Comparison of ENCODE assay signal across 1 cellular context in the genomic region with DNA sequence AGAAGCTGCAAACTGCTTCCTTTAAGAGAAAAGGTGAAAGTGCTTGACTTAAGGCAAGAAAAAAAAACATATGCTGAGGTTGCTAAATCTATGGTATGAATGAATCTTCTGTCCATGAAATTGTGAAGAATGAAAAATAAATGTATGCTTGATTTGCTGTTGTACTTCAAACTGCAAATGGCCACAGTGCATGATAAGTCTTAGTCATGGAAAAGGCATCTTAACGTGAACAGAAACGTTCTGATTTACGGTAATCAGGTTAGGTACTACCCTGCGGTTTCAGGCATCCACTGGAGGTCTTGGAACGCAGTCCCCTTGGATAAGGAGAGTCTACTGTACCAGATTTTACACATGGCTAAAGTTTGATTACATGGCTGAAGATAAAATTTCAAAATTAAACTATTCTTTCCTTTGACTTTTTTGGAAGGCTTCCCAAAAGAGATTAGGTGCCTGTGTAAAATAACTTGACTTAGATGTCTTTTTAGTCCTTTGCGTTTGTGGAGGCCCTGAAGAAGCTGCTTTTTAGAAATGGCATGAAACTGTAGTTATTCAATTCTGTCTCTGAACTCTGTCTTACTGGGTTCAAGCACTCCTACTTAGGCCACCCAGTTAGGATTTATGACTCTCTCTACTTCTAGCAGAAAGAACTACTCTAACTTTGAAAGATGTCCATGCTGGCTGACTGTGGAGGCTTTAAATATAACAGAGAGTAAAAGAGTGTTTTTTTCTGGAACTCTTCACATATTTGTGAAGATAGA.
TF ChIP-seq lines count a peak whose summit lies in the region.

No MANE protein-coding gene starts in this region.

TF ChIP-seq in HepG2, 621 proteins besides CTCF, POLR2A, EP300 and RAD21 (continued from another document):
- TF ChIP-seq EHMT2 (IDR thresholded peaks at IDR 0.05; ENCODE audit: borderline replicate concordance, low read depth, low read length), result no peak
- peak; percentile 85 for TF ChIP-seq MAFF (IDR thresholded peaks at IDR 0.05; ENCODE audit: low read depth, low read length)
